Comparison of ENCODE assay signal across 1 cellular context in the genomic region with DNA sequence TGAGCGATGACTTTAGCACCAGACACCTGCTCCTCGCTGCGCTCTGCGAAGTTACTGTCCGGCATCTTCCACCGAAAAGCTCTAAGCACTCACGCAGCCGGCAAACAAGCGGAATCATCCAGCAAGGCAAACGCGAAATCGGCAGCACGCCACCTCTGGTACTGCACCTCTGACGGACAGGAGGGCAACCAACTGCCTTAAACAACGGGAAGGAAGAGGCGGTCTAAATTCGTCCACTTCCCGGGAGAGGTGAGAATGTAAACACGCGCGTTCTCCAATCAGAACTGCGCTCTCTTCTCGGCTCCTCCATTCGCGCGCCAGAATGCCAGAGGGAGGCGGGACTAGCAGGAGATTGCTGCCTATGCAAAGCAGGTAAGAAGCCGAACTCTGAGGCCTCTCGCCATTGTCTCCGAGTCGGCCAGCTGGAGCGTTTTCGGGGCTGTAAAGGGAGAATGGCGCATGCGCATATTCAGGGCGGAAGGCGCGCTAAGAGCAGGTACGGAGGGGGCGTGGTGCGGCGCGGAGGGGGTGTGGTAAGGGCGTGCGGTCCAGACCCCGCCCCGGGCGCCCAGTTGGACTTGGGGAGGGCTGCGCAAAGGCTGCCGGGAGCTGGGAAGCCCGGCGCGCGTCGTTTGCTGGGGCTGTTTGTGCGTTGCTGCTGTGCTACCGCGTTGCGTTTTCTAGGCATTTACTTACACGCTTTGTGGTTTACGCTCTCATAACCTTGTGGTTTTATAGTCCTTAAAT.
TF ChIP-seq lines count a peak whose summit lies in the region.

A gene with protein sequence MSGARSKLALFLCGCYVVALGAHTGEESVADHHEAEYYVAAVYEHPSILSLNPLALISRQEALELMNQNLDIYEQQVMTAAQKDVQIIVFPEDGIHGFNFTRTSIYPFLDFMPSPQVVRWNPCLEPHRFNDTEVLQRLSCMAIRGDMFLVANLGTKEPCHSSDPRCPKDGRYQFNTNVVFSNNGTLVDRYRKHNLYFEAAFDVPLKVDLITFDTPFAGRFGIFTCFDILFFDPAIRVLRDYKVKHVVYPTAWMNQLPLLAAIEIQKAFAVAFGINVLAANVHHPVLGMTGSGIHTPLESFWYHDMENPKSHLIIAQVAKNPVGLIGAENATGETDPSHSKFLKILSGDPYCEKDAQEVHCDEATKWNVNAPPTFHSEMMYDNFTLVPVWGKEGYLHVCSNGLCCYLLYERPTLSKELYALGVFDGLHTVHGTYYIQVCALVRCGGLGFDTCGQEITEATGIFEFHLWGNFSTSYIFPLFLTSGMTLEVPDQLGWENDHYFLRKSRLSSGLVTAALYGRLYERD (plus strand): TSS at position 347 of the 747 bp plus-strand sequence. CDS start 33,695 bp downstream, outside the sequence.
A gene (minus strand): TSS at position 171 of the 747 bp plus-strand sequence. CDS start 106 bp downstream, at position 65.

TF ChIP-seq in GM12878, 131 proteins besides CTCF, POLR2A, EP300 and RAD21 (continued from another document and continues in another):
- TF ChIP-seq, protein P1, sequence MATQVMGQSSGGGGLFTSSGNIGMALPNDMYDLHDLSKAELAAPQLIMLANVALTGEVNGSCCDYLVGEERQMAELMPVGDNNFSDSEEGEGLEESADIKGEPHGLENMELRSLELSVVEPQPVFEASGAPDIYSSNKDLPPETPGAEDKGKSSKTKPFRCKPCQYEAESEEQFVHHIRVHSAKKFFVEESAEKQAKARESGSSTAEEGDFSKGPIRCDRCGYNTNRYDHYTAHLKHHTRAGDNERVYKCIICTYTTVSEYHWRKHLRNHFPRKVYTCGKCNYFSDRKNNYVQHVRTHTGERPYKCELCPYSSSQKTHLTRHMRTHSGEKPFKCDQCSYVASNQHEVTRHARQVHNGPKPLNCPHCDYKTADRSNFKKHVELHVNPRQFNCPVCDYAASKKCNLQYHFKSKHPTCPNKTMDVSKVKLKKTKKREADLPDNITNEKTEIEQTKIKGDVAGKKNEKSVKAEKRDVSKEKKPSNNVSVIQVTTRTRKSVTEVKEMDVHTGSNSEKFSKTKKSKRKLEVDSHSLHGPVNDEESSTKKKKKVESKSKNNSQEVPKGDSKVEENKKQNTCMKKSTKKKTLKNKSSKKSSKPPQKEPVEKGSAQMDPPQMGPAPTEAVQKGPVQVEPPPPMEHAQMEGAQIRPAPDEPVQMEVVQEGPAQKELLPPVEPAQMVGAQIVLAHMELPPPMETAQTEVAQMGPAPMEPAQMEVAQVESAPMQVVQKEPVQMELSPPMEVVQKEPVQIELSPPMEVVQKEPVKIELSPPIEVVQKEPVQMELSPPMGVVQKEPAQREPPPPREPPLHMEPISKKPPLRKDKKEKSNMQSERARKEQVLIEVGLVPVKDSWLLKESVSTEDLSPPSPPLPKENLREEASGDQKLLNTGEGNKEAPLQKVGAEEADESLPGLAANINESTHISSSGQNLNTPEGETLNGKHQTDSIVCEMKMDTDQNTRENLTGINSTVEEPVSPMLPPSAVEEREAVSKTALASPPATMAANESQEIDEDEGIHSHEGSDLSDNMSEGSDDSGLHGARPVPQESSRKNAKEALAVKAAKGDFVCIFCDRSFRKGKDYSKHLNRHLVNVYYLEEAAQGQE (IDR thresholded peaks at IDR 0.05; ENCODE audit: low read depth, low read length) = no peak
- TF ChIP-seq CEBPB (IDR thresholded peaks at IDR 0.05; ENCODE audit: borderline replicate concordance in 1 of 2, low read depth in 2 of 2, low read length in 2 of 2) (no peak), SMARCA5 (IDR thresholded peaks at IDR 0.05) (no peak), MEF2A (IDR thresholded peaks at IDR 0.05; ENCODE audit: insufficient read depth, low read depth, low read length) (no peak), CHD1 (IDR thresholded peaks at IDR 0.05; ENCODE audit: low read depth, low read length) (no peak), HCFC1 (IDR thresholded peaks at IDR 0.05; ENCODE audit: low read length) (peak; percentile 32), ZNF622 (IDR thresholded peaks at IDR 0.05) (no peak), ASH2L (IDR thresholded peaks at IDR 0.05; ENCODE audit: borderline replicate concordance, low read depth) (no peak; the same call in 1 of the 2 replicates), FOXM1 (IDR thresholded peaks at IDR 0.05; ENCODE audit: low read depth, low read length) (no peak; the same call in 1 of the 2 replicates), MTA3 (IDR thresholded peaks at IDR 0.05; ENCODE audit: borderline replicate concordance, low read length) (no peak), NBN (IDR thresholded peaks at IDR 0.05) (peak; percentile 72), BACH1 (IDR thresholded peaks at IDR 0.05; ENCODE audit: borderline replicate concordance) (peak; percentile 80), GABPA (IDR thresholded peaks at IDR 0.05; ENCODE audit: low read depth) (peak; percentile 96), ZNF384 (IDR thresholded peaks at IDR 0.05; ENCODE audit: borderline replicate concordance, low read depth, low read length) (no peak), LARP7 (IDR thresholded peaks at IDR 0.05) (peak; percentile 85), SP1 (IDR thresholded peaks at IDR 0.05; ENCODE audit: low read depth, low read length) (peak; percentile 96), JUND (IDR thresholded peaks at IDR 0.05; ENCODE audit: low read depth, low read length) (no peak), CREM (IDR thresholded peaks at IDR 0.05; ENCODE audit: low read depth) (peak; percentile 69; the same call in 1 of the 2 replicates), HDAC6 (IDR thresholded peaks at IDR 0.05; ENCODE audit: unreplicated experiment) (no peak), PAX8 (IDR thresholded peaks at IDR 0.05) (no peak), RUNX3 (IDR thresholded peaks at IDR 0.05; ENCODE audit: low read length) (peak; percentile 90), SPI1 (IDR thresholded peaks at IDR 0.05; ENCODE audit: borderline replicate concordance, insufficient read depth, low read depth, low read length) (no peak; the same call in 1 of the 2 replicates), NFXL1 (IDR thresholded peaks at IDR 0.05; ENCODE audit: borderline replicate concordance) (no peak), SRF (IDR thresholded peaks at IDR 0.05; ENCODE audit: low read depth in 2 of 2, low read length in 2 of 2) (no peak), KDM1A (IDR thresholded peaks at IDR 0.05; ENCODE audit: borderline replicate concordance) (no peak), WRNIP1 (IDR thresholded peaks at IDR 0.05; ENCODE audit: borderline replicate concordance, low read depth, low read length) (no peak), BRCA1 (IDR thresholded peaks at IDR 0.05; ENCODE audit: low read depth, low read length) (no peak; the same call in none of the 2 replicates), YY1 (IDR thresholded peaks at IDR 0.05; ENCODE audit: low read depth, low read length) (peak; percentile 79; the same call in 1 of the 2 replicates)
- TF ChIP-seq, protein P2, sequence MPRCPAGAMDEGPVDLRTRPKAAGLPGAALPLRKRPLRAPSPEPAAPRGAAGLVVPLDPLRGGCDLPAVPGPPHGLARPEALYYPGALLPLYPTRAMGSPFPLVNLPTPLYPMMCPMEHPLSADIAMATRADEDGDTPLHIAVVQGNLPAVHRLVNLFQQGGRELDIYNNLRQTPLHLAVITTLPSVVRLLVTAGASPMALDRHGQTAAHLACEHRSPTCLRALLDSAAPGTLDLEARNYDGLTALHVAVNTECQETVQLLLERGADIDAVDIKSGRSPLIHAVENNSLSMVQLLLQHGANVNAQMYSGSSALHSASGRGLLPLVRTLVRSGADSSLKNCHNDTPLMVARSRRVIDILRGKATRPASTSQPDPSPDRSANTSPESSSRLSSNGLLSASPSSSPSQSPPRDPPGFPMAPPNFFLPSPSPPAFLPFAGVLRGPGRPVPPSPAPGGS (IDR thresholded peaks at IDR 0.05; ENCODE audit: borderline replicate concordance, insufficient read depth, low read depth, low read length, poor library complexity, severe bottlenecking) = no peak
- TF ChIP-seq, protein P3, sequence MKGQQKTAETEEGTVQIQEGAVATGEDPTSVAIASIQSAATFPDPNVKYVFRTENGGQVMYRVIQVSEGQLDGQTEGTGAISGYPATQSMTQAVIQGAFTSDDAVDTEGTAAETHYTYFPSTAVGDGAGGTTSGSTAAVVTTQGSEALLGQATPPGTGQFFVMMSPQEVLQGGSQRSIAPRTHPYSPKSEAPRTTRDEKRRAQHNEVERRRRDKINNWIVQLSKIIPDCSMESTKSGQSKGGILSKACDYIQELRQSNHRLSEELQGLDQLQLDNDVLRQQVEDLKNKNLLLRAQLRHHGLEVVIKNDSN (IDR thresholded peaks at IDR 0.05; ENCODE audit: borderline replicate concordance, extremely low read length, insufficient read depth, low read depth, low read length) = no peak
- TF ChIP-seq, protein P4, sequence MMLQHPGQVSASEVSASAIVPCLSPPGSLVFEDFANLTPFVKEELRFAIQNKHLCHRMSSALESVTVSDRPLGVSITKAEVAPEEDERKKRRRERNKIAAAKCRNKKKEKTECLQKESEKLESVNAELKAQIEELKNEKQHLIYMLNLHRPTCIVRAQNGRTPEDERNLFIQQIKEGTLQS (IDR thresholded peaks at IDR 0.05; ENCODE audit: borderline replicate concordance, extremely low read depth, low read depth, low read length) = no peak
- TF ChIP-seq, protein P5, sequence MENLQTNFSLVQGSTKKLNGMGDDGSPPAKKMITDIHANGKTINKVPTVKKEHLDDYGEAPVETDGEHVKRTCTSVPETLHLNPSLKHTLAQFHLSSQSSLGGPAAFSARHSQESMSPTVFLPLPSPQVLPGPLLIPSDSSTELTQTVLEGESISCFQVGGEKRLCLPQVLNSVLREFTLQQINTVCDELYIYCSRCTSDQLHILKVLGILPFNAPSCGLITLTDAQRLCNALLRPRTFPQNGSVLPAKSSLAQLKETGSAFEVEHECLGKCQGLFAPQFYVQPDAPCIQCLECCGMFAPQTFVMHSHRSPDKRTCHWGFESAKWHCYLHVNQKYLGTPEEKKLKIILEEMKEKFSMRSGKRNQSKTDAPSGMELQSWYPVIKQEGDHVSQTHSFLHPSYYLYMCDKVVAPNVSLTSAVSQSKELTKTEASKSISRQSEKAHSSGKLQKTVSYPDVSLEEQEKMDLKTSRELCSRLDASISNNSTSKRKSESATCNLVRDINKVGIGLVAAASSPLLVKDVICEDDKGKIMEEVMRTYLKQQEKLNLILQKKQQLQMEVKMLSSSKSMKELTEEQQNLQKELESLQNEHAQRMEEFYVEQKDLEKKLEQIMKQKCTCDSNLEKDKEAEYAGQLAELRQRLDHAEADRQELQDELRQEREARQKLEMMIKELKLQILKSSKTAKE (IDR thresholded peaks at IDR 0.05; ENCODE audit: low read depth, poor library complexity, severe bottlenecking) = no peak
- TF ChIP-seq, protein P6, sequence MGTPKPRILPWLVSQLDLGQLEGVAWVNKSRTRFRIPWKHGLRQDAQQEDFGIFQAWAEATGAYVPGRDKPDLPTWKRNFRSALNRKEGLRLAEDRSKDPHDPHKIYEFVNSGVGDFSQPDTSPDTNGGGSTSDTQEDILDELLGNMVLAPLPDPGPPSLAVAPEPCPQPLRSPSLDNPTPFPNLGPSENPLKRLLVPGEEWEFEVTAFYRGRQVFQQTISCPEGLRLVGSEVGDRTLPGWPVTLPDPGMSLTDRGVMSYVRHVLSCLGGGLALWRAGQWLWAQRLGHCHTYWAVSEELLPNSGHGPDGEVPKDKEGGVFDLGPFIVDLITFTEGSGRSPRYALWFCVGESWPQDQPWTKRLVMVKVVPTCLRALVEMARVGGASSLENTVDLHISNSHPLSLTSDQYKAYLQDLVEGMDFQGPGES (IDR thresholded peaks at IDR 0.05) = peak; percentile 91
- TF ChIP-seq, protein P7, sequence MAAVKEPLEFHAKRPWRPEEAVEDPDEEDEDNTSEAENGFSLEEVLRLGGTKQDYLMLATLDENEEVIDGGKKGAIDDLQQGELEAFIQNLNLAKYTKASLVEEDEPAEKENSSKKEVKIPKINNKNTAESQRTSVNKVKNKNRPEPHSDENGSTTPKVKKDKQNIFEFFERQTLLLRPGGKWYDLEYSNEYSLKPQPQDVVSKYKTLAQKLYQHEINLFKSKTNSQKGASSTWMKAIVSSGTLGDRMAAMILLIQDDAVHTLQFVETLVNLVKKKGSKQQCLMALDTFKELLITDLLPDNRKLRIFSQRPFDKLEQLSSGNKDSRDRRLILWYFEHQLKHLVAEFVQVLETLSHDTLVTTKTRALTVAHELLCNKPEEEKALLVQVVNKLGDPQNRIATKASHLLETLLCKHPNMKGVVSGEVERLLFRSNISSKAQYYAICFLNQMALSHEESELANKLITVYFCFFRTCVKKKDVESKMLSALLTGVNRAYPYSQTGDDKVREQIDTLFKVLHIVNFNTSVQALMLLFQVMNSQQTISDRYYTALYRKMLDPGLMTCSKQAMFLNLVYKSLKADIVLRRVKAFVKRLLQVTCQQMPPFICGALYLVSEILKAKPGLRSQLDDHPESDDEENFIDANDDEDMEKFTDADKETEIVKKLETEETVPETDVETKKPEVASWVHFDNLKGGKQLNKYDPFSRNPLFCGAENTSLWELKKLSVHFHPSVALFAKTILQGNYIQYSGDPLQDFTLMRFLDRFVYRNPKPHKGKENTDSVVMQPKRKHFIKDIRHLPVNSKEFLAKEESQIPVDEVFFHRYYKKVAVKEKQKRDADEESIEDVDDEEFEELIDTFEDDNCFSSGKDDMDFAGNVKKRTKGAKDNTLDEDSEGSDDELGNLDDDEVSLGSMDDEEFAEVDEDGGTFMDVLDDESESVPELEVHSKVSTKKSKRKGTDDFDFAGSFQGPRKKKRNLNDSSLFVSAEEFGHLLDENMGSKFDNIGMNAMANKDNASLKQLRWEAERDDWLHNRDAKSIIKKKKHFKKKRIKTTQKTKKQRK (IDR thresholded peaks at IDR 0.05; ENCODE audit: low read depth, low read length) = peak; percentile 91
- TF ChIP-seq, protein P8, sequence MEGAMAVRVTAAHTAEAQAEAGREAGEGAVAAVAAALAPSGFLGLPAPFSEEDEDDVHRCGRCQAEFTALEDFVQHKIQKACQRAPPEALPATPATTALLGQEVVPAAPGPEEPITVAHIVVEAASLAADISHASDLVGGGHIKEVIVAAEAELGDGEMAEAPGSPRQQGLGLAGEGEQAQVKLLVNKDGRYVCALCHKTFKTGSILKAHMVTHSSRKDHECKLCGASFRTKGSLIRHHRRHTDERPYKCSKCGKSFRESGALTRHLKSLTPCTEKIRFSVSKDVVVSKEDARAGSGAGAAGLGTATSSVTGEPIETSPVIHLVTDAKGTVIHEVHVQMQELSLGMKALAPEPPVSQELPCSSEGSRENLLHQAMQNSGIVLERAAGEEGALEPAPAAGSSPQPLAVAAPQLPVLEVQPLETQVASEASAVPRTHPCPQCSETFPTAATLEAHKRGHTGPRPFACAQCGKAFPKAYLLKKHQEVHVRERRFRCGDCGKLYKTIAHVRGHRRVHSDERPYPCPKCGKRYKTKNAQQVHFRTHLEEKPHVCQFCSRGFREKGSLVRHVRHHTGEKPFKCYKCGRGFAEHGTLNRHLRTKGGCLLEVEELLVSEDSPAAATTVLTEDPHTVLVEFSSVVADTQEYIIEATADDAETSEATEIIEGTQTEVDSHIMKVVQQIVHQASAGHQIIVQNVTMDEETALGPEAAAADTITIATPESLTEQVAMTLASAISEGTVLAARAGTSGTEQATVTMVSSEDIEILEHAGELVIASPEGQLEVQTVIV (IDR thresholded peaks at IDR 0.05; ENCODE audit: borderline replicate concordance, partially characterized antibody) = peak; percentile 57
